ENCODE assay signal across 1 cellular context in the genomic region with DNA sequence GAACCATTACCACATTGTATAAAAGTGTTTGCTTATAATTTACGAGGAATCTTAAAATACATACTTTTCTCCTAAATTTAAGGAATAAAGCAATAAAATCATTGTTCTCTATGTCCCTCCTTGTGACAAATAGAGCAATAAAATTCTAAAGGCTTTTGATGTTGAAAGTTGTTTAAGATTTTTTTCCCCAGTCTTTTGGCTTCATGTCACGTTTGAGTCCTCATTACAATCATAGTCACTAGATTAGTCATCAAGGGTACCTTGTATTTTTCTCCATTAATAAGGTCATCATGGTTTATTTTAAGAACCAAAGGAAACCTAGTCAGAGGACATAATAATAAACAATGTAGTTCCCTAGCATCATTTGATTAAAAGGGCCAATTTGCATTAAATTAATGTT.
TF ChIP-seq lines count a peak whose summit lies in the region.

No MANE protein-coding gene starts in this region.

TF ChIP-seq in GM23338, 12 proteins besides CTCF, POLR2A, EP300 and RAD21 (continued from another document):
- TF ChIP-seq ZNF462 (CRISPR knock-in tag; IDR thresholded peaks at IDR 0.05) (no peak), ZNF114 (CRISPR knock-in tag; IDR thresholded peaks at IDR 0.05) (no peak), CREB1 (CRISPR knock-in tag; IDR thresholded peaks at IDR 0.05; ENCODE audit: low read depth) (no peak), NANOG (IDR thresholded peaks at IDR 0.05; ENCODE audit: borderline replicate concordance) (no peak), POLR2AphosphoS5 (IDR thresholded peaks at IDR 0.05; ENCODE audit: low read depth) (no peak), ZNF331 (CRISPR knock-in tag; IDR thresholded peaks at IDR 0.05; ENCODE audit: low read depth) (no peak), STAT1 (IDR thresholded peaks at IDR 0.05; ENCODE audit: unreplicated experiment) (no peak)
